In the genomic region with DNA sequence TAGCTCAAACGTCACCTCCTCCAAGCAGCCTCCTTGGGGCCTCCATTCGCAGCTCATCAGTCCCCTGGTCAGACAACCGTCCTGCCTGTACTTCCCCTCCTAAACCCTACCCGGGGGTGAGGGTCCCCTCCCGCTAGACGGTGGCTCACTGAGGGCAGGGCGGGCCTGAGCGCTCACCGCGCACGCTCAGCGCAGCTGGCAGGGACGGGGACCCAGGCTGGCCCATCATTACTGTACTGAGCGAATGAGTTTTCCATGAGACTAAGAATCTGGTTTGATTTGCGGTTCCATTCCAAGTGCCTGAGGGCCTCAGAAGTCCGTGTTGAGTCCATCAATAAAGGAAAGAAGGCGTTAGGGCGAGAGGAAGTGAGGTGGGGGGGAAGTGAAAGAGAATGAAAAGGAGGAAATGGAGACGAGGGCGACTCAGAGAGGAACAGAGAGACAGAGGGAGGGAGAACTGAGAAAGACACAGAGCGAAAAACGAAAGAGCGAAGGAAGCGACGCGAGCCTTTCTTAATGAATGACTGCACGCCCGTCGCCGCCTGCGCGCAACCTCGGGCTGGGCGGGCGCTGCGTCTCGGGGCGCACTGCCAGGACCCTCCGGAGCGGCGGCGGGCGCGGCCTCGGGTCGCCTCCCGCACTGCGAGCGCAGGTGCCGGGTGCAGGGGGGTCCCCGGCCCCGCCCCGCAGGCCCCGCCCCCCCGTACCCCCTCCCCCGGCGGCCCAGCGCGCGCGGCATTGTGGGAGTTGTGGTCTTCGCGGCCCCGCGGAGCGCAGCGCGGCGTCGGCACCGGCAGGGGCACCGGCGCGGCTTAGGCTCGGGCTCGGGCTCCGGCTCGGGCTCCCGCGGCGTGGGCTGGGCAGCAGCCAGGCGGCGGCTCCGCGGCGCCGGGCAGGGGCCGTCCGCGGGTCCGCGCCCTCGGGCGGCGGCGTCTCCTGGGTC, we compare ENCODE assay signal across 8 cellular contexts. TPM values are rescaled to one million over a fixed set of nuclear protein-coding genes. Genes with fewer than 3 reads are reported as not detected.
DNase-seq lines count a peak whose midpoint lies in the region; ATAC-seq lines count a peak whose summit lies in the region.

A gene with protein sequence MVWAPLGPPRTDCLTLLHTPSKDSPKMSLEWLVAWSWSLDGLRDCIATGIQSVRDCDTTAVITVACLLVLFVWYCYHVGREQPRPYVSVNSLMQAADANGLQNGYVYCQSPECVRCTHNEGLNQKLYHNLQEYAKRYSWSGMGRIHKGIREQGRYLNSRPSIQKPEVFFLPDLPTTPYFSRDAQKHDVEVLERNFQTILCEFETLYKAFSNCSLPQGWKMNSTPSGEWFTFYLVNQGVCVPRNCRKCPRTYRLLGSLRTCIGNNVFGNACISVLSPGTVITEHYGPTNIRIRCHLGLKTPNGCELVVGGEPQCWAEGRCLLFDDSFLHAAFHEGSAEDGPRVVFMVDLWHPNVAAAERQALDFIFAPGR (plus strand): TSS at position 746 of the 943 bp plus-strand sequence. CDS start 4,356 bp downstream, outside the sequence.

- ATAC-seq in GM19324 (IDR thresholded peaks at IDR 0.05; ENCODE audit: low FRiP score, unreplicated experiment), result peak; percentile 73
- peak; percentile 70 for ATAC-seq in HG03442 (IDR thresholded peaks at IDR 0.05; ENCODE audit: unreplicated experiment)

- peak within 1 kb of the TSS; percentile 27 for H3K9ac ChIP-seq in endocrine pancreas (ENCODE audit: control insufficient read depth, insufficient read depth, low read length)

- H3K9me3 ChIP-seq in endocrine pancreas (ENCODE audit: control insufficient read depth, low read length), result no peaks in the 10 kb centered on the region
- no peaks in the 10 kb centered on the region for H3K9me3 ChIP-seq in mononuclear cell (ENCODE audit: low read depth, low read length)

- H3K4me3 ChIP-seq in endocrine pancreas (ENCODE audit: control insufficient read depth, insufficient read depth, low read length), result peak within 1 kb of the TSS; percentile 37
- peak within 1 kb of the TSS; percentile 55 for H3K4me3 ChIP-seq in mononuclear cell (ENCODE audit: low read length)

- DNase-seq in C1 segment of cervical spinal cord (lab: John Stamatoyannopoulos, UW) (peak in 12 of 14 donors; percentile 20 to 79 (median 42)), NOMO-1 treated with dmso at 0.1 percent for 144 hours (lab: John Stamatoyannopoulos, UW; ENCODE audit: unreplicated experiment) (peak; percentile 81)
- DNase-seq in activated CD8-positive, alpha-beta memory T cell treated with anti-CD3 and anti-CD28 coated beads for 4 hours (ENCODE audit: low read depth in 2 of 2), result peak; percentile 53 to 57
- peak; percentile 74 to 80 for DNase-seq in stimulated activated CD8-positive, alpha-beta memory T cell treated with anti-CD3 and anti-CD28 coated beads, Interleukin-15, amount 100 ng/mL, for 48 hours (ENCODE audit: low read depth in 2 of 2)

- no peaks in the 10 kb centered on the region for H3K36me3 ChIP-seq in endocrine pancreas (ENCODE audit: control insufficient read depth, insufficient read depth, low read length)

- H3K27me3 ChIP-seq in endocrine pancreas (ENCODE audit: control insufficient read depth, insufficient read depth, low read length) (no peaks in the 10 kb centered on the region), mononuclear cell (ENCODE audit: insufficient read depth, low read length) (no peaks in the 10 kb centered on the region)

- H3K4me1 ChIP-seq in endocrine pancreas (ENCODE audit: control insufficient read depth, insufficient read depth, low read length) (no peaks in the 10 kb centered on the region), mononuclear cell (ENCODE audit: insufficient read depth, low read length) (peaks cover 47% of the 10 kb centered on the region)

RNA-seq across cellular contexts. Expression of the gene that starts here (rescaled TPM):
- 2.7 TPM for total RNA-seq in mononuclear cell

Comparison
In these comparisons a context has a peak if more than half of its experiments do, and no peak if none do; other contexts are left out.
1. Peak in every context shown above with its lines: DNase-seq, ATAC-seq and H3K4me3 ChIP-seq.